Comparison of ENCODE assay signal across 9 cellular contexts in the genomic region with DNA sequence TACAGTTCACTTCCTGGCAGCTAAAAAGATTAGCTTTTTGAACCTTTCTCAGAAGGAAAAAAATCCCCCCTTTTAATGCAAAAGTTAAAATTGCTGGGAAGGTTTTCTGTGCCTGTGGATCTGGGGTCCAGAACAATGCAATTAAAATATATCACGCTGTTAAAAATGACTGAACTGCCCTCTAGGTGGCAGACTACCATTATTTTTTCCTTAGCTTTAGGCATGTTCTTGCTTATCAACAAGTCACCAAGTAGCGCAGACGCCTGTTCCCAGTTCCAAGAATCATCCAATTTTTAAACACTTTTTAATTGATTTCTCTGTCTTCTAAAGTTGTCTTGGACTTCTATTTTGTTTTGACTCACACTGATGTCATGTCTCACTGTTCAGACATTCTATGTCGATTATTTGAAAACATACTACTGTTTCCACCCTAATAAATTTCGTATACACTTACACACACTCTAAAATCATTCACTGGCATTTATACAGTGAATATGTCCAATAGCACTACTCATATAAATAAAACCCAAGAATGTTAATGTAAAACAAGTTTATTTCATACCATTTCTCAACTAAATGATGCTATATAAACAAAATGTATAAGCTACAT.
DNase-seq lines count a peak whose midpoint lies in the region; ATAC-seq and TF ChIP-seq lines count a peak whose summit lies in the region.
"Had no signal": no experiment of that assay in that cellular context is flagged by ENCODE, and none has a peak within 500 bp of the region (broad histone marks: within the 10 kb centered on the region; RNA-seq: fewer than 3 reads in every experiment).

No MANE protein-coding gene starts in this region.

- CTCF ChIA-PET in CD4-positive, alpha-beta memory T cell (lab: Charles Lee; ENCODE audit: partially characterized antibody), result interaction anchor here (1.4 kb wide), 1 partner anchor 10 kb away, joined by 3 read pairs; no protein-coding TSS in a partner anchor

- H3K27ac ChIP-seq in CD4-positive, alpha-beta memory T cell (ENCODE audit: low read depth, low read length), result no peak overlapping the region

- no peaks in the 10 kb centered on the region for H3K36me3 ChIP-seq in CD4-positive, alpha-beta memory T cell (ENCODE audit: insufficient read depth, low read length)

- ATAC-seq in GM21390 (IDR thresholded peaks at IDR 0.05; ENCODE audit: unreplicated experiment), result peak; percentile 86
- no peak for ATAC-seq in activated CD4-positive, CD25-positive, alpha-beta regulatory T cell treated with anti-CD3 and anti-CD28 coated beads, Interleukin-2, amount 50 U/mL, for 24 hours

- no peak overlapping the region for H3K4me3 ChIP-seq in epithelial cell of esophagus (ENCODE audit: low read length)
- H3K4me3 ChIP-seq in CD4-positive, alpha-beta memory T cell (ENCODE audit: low read length in 2 of 2), result no peak overlapping the region

- DNase-seq in GM04503 (ENCODE audit: low read depth), result peak; percentile 2
- peak; percentile 13 for DNase-seq in HK-2 (ENCODE audit: unreplicated experiment)
- peak; percentile 4 for DNase-seq in OCI-M2 (lab: John Stamatoyannopoulos, UW; ENCODE audit: unreplicated experiment)
- DNase-seq in epithelial cell of esophagus (ENCODE audit: low read depth), result peak; percentile 71
- no peak for DNase-seq in osteocyte (ENCODE audit: extremely low spot score, unreplicated experiment)
- DNase-seq in CD4-positive, alpha-beta memory T cell, result no peak

- POLR2A ChIA-PET in CD4-positive, alpha-beta memory T cell (lab: Charles Lee; ENCODE audit: partially characterized antibody), result no interaction called here

- peaks cover 42% of the 10 kb centered on the region for H3K4me1 Mint-ChIP-seq in osteocyte (ENCODE audit: unreplicated experiment)
- H3K4me1 Mint-ChIP-seq in CD4-positive, alpha-beta memory T cell, result no peaks in the 10 kb centered on the region
- H3K4me1 Mint-ChIP-seq: activated naive CD4-positive, alpha-beta T cell treated with anti-CD3 and anti-CD28 coated beads, Interleukin-2, amount 50 U/mL, for 24 hours had no signal

- H3K4me3 Mint-ChIP-seq in osteocyte (ENCODE audit: unreplicated experiment), result peak overlapping the region; percentile 23
- H3K4me3 Mint-ChIP-seq in CD4-positive, alpha-beta memory T cell, result no peak overlapping the region
- H3K4me3 Mint-ChIP-seq: activated naive CD4-positive, alpha-beta T cell treated with anti-CD3 and anti-CD28 coated beads, Interleukin-2, amount 50 U/mL, for 24 hours had no signal

- TF ChIP-seq CTCF in epithelial cell of esophagus (IDR thresholded peaks at IDR 0.05; ENCODE audit: insufficient read depth, low read depth, low read length, missing control alignments) (peak; percentile 64), osteocyte (IDR thresholded peaks at IDR 0.05) (peak; percentile 78)

- H3K27me3 Mint-ChIP-seq in osteocyte (ENCODE audit: unreplicated experiment), result no peaks in the 10 kb centered on the region
- no peaks in the 10 kb centered on the region for H3K27me3 Mint-ChIP-seq in CD4-positive, alpha-beta memory T cell
- H3K27me3 Mint-ChIP-seq: activated naive CD4-positive, alpha-beta T cell treated with anti-CD3 and anti-CD28 coated beads, Interleukin-2, amount 50 U/mL, for 24 hours had no signal

- no peaks in the 10 kb centered on the region for H3K36me3 Mint-ChIP-seq in osteocyte (ENCODE audit: unreplicated experiment)
- H3K36me3 Mint-ChIP-seq in CD4-positive, alpha-beta memory T cell, result no peaks in the 10 kb centered on the region
- H3K36me3 Mint-ChIP-seq: activated naive CD4-positive, alpha-beta T cell treated with anti-CD3 and anti-CD28 coated beads, Interleukin-2, amount 50 U/mL, for 24 hours had no signal

- no peak overlapping the region for H3K27ac Mint-ChIP-seq in osteocyte (ENCODE audit: unreplicated experiment)
- no peak overlapping the region for H3K27ac Mint-ChIP-seq in CD4-positive, alpha-beta memory T cell
- H3K27ac Mint-ChIP-seq: activated naive CD4-positive, alpha-beta T cell treated with anti-CD3 and anti-CD28 coated beads, Interleukin-2, amount 50 U/mL, for 24 hours had no signal

- intact Hi-C loops in CD4-positive, alpha-beta memory T cell (cut with micrococcal nuclease), result no loop called here

- H3K9me3 ChIP-seq in CD4-positive, alpha-beta memory T cell (ENCODE audit: control insufficient read depth in 1 of 2, low read length in 2 of 2), result no peaks in the 10 kb centered on the region

- no peaks in the 10 kb centered on the region for H3K9me3 Mint-ChIP-seq in osteocyte (ENCODE audit: unreplicated experiment)
- H3K9me3 Mint-ChIP-seq in CD4-positive, alpha-beta memory T cell, result peaks cover 0 to 4% (median 0%) of the 10 kb centered on the region in 8 donors
- H3K9me3 Mint-ChIP-seq: activated naive CD4-positive, alpha-beta T cell treated with anti-CD3 and anti-CD28 coated beads, Interleukin-2, amount 50 U/mL, for 24 hours had no signal

- H3K27me3 ChIP-seq in CD4-positive, alpha-beta memory T cell (ENCODE audit: insufficient read depth, low read length), result no peaks in the 10 kb centered on the region

- no peaks in the 10 kb centered on the region for H3K4me1 ChIP-seq in CD4-positive, alpha-beta memory T cell (ENCODE audit: insufficient read depth, low read length)

Comparison
In these comparisons a context has a peak if more than half of its experiments do, and no peak if none do; other contexts are left out.
1. DNase-seq: peak in GM04503 (single experiment), HK-2 (single experiment), OCI-M2 (single experiment) and epithelial cell of esophagus (single experiment); none in osteocyte (single experiment) and CD4-positive, alpha-beta memory T cell (0 of 5).